18 cellular contexts compared by ENCODE assay signal in genomic region chr19:31586282-31586681, GRCh38.
A peak's percentile ranks its signal among the peaks of the same experiment; 100 is the strongest.
DNase-seq lines count a peak whose midpoint lies in the region; ATAC-seq, FAIRE-seq and TF ChIP-seq lines count a peak whose summit lies in the region.
"Had no signal": no experiment of that assay in that cellular context is flagged by ENCODE, and none has a peak within 500 bp of the region (broad histone marks: within the 10 kb centered on the region; RNA-seq: fewer than 3 reads in every experiment).

No MANE protein-coding gene starts in this region.

- no peak overlapping the region for H4K91ac ChIP-seq in H1 (replicated peaks; ENCODE audit: insufficient read length, low read length)

- H3K56ac ChIP-seq in H1 (replicated peaks; ENCODE audit: insufficient read length, low read depth, low read length): no peak overlapping the region

- no peaks in the 10 kb centered on the region for H3K27me3 ChIP-seq in H1 (replicated peaks in 1 of 4; ENCODE audit: control insufficient read depth in 3 of 4, extremely low read depth in 1 of 4, insufficient read depth in 3 of 4, low read length in 3 of 4)
- H3K27me3 ChIP-seq: BE2C, Peyer's patch had no signal

- H2BK5ac ChIP-seq in H1 (ENCODE audit: low read depth, low read length): no peak overlapping the region

- no peak overlapping the region for H2AK5ac ChIP-seq in H1 (ENCODE audit: low read depth, low read length)

- H2AFZ ChIP-seq in H1 (ENCODE audit: low read length): peak overlapping the region; percentile 33; the same call in 1 of the 2 replicates

- peak; percentile 18 for DNase-seq in Caki2 (ENCODE audit: low read depth)
- peak; percentile 20 for DNase-seq in M059J (ENCODE audit: low read depth)
- DNase-seq in H1 (ENCODE audit: low read depth in 1 of 2, low spot score in 2 of 2): no peak
- peak; percentile 46 for DNase-seq in kidney tubule cell (ENCODE audit: low spot score)
- DNase-seq in NCI-H2196 treated with DMSO at 0.1 percent for 48 hours (lab: John Stamatoyannopoulos, UW; ENCODE audit: unreplicated experiment): no peak
- DNase-seq in DMS79 (lab: John Stamatoyannopoulos, UW): no peak
- DNase-seq: BE2C; CD4-positive, alpha-beta memory T cell; KG1; MM.1S; NCI-H187 treated with DMSO at 0.1 percent for 48 hours; NCI-H82; Peyer's patch; SHP77 treated with DMSO at 0.1 percent for 48 hours had no signal

- H4K20me1 ChIP-seq in H1 (replicated peaks in 1 of 2; ENCODE audit: control insufficient read depth in 1 of 2, insufficient read depth in 2 of 2, low read length in 2 of 2): no peaks in the 10 kb centered on the region

- no peak for TF ChIP-seq RAD21 in H1 (IDR thresholded peaks at IDR 0.05 in 1 of 2, conservative IDR thresholded peaks at IDR 0.05 in 1 of 2; ENCODE audit: low read depth in 2 of 2, low read length in 2 of 2)

- TF ChIP-seq CTCF in H1 (IDR thresholded peaks at IDR 0.05; ENCODE audit: control extremely low read depth in 1 of 3, insufficient read depth in 1 of 3, low read depth in 1 of 3, low read length in 3 of 3): no peak

- CTCF ChIA-PET in H1 (lab: Charles Lee; ENCODE audit: partially characterized antibody): no interaction called here

- H3K9ac ChIP-seq in H1 (replicated peaks in 1 of 4; ENCODE audit: extremely low read depth in 1 of 4, low read depth in 3 of 4, low read length in 3 of 4): no peak overlapping the region

- H2BK15ac ChIP-seq in H1 (ENCODE audit: low read length): no peak overlapping the region

- POLR2A ChIA-PET in H1 (lab: Charles Lee; ENCODE audit: partially characterized antibody): no interaction called here

- no peak overlapping the region for H2BK12ac ChIP-seq in H1 (ENCODE audit: low read depth, low read length)

- no peak overlapping the region for H2BK120ac ChIP-seq in H1 (replicated peaks; ENCODE audit: low read depth, low read length)

- no peak for TF ChIP-seq POLR2A in H1 (IDR thresholded peaks at IDR 0.05; ENCODE audit: control extremely low read depth in 1 of 2, low read depth in 2 of 2, low read length in 2 of 2)

- no peak overlapping the region for H3K18ac ChIP-seq in H1 (ENCODE audit: extremely low read depth, low read length)

- no peak overlapping the region for H4K8ac ChIP-seq in H1 (ENCODE audit: extremely low read depth, insufficient read depth, low read length)

- peaks cover 0 to 8% (median 3%) of the 10 kb centered on the region in 4 experiments; a peak in 5 of 7 replicates for H3K4me1 ChIP-seq in H1 (replicated peaks in 1 of 4; ENCODE audit: control insufficient read depth in 3 of 4, insufficient read depth in 4 of 4, low read length in 3 of 4)
- H3K4me1 ChIP-seq: BE2C, Peyer's patch had no signal

- no peaks in the 10 kb centered on the region for H3K23me2 ChIP-seq in H1 (ENCODE audit: low read depth, low read length)

- no peak overlapping the region for H3K4ac ChIP-seq in H1 (replicated peaks; ENCODE audit: insufficient read length, low read depth, low read length)

- H3K36me3 ChIP-seq in H1 (ENCODE audit: control insufficient read depth in 2 of 4, insufficient read depth in 4 of 4, low read length in 3 of 4): no peaks in the 10 kb centered on the region
- H3K36me3 ChIP-seq: BE2C, Peyer's patch had no signal

- H3K27ac ChIP-seq in H1 (ENCODE audit: low read depth, low read length): no peak overlapping the region
- H3K27ac ChIP-seq: Peyer's patch had no signal

- H3K4me3 ChIP-seq in H1 (ENCODE audit: extremely low read depth in 1 of 4, insufficient read depth in 2 of 4, low read depth in 3 of 4, low read length in 4 of 4): no peak overlapping the region
- H3K4me3 ChIP-seq: Peyer's patch had no signal

- no peak overlapping the region for H3K14ac ChIP-seq in H1 (ENCODE audit: insufficient read length)

- no peak for ATAC-seq in HG03354 (IDR thresholded peaks at IDR 0.05; ENCODE audit: poor library complexity, severe bottlenecking, unreplicated experiment)
- ATAC-seq in HG03159 (IDR thresholded peaks at IDR 0.05; ENCODE audit: unreplicated experiment): no peak
- ATAC-seq: HCT116 had no signal

- H2BK20ac ChIP-seq in H1 (ENCODE audit: low read length): no peak overlapping the region

- TF ChIP-seq EP300 in H1 (IDR thresholded peaks at IDR 0.05; ENCODE audit: borderline replicate concordance in 1 of 2, low read depth in 2 of 2, low read length in 2 of 2): no peak

- peaks cover 1 to 4% of the 10 kb centered on the region in 2 experiments; a peak in 1 of 4 replicates for H3K9me3 ChIP-seq in H1 (ENCODE audit: insufficient read depth in 2 of 2, low read depth in 1 of 2, low read length in 1 of 2)
- H3K9me3 ChIP-seq: BE2C, Peyer's patch had no signal

- H3K79me2 ChIP-seq in H1 (ENCODE audit: control insufficient read depth in 1 of 2, insufficient read depth in 2 of 2, low read length in 2 of 2): no peaks in the 10 kb centered on the region

- in situ Hi-C loops in Caki2 (cut with HindIII; ENCODE audit: low pct_unique_long_range_greater_than_20kb, low sequenced_read_pairs): no loop called here

- no peak overlapping the region for H4K5ac ChIP-seq in H1 (ENCODE audit: insufficient read length, low read depth, low read length)

- no peak for FAIRE-seq in H1 (lab: Jason Lieb, UNC)
- FAIRE-seq: D721Med had no signal

- no peak overlapping the region for H3K4me2 ChIP-seq in H1 (ENCODE audit: insufficient read depth in 1 of 2, low read depth in 2 of 2, low read length in 2 of 2)

- WGBS in H1 (ENCODE audit: extremely low coverage in 1 of 2, insufficient coverage in 1 of 2, insufficient read length in 1 of 2, insufficient replicate concordance in 2 of 2, low coverage in 1 of 2, low lambda C conversion rate in 2 of 2, missing lambda C conversion rate in 1 of 2), 2 experiments: 89% methylated on average over 3 of the region's 3 CpGs; no CpG with 5 or more reads in 1 of the 2 experiments

- no peak overlapping the region for H3K23ac ChIP-seq in H1 (ENCODE audit: insufficient read length)

- H3K79me1 ChIP-seq in H1 (ENCODE audit: low read depth, low read length): no peaks in the 10 kb centered on the region

TF ChIP-seq in H1, 55 proteins besides CTCF, POLR2A, EP300 and RAD21 (continues in another document):
- TF ChIP-seq BCL11A (IDR thresholded peaks at IDR 0.05; ENCODE audit: low read depth in 2 of 2, low read length in 2 of 2): no peak
- no peak for TF ChIP-seq SIX5 (IDR thresholded peaks at IDR 0.05; ENCODE audit: low read depth, low read length)
- no peak for TF ChIP-seq MAX (IDR thresholded peaks at IDR 0.05)
- TF ChIP-seq JUN (IDR thresholded peaks at IDR 0.05; ENCODE audit: low read depth, low read length): no peak

Comparison
In these comparisons a context has a peak if more than half of its experiments do, and no peak if none do; other contexts are left out.
1. DNase-seq: peak in Caki2 (single experiment), M059J (single experiment) and kidney tubule cell (single experiment); none in H1 (0 of 2), NCI-H2196 treated with DMSO at 0.1 percent for 48 hours (single experiment) and DMS79 (single experiment).